Comparison of ENCODE assay signal across 10 cellular contexts in genomic region chr19:1170938-1171754, GRCh38. TPM values are rescaled to one million over a fixed set of nuclear protein-coding genes. Genes with fewer than 3 reads are reported as not detected.
A peak's percentile ranks its signal among the peaks of the same experiment; 100 is the strongest.
DNase-seq lines count a peak whose midpoint lies in the region; ATAC-seq, FAIRE-seq and TF ChIP-seq lines count a peak whose summit lies in the region.
"Had no signal": no experiment of that assay in that cellular context is flagged by ENCODE, and none has a peak within 500 bp of the region (broad histone marks: within the 10 kb centered on the region; RNA-seq: fewer than 3 reads in every experiment).

No MANE protein-coding gene starts in this region.

- H3K9me1 ChIP-seq in IMR-90 (ENCODE audit: insufficient read depth, low read length), result peaks cover 20% of the 10 kb centered on the region

- peaks cover 2% of the 10 kb centered on the region; the same call in 1 of the 2 replicates for H3K9me3 ChIP-seq in IMR-90 (ENCODE audit: control insufficient read depth, insufficient read depth, low read length)
- peaks cover 5% of the 10 kb centered on the region for H3K9me3 ChIP-seq in neural cell (ENCODE audit: low read length)
- H3K9me3 ChIP-seq in small intestine (ENCODE audit: control insufficient read depth, low read depth), result no peaks in the 10 kb centered on the region

- no peak for TF ChIP-seq EP300 in neural cell (conservative IDR thresholded peaks at IDR 0.05; ENCODE audit: poor library complexity, severe bottlenecking)

- no peaks in the 10 kb centered on the region for H3F3A ChIP-seq in neural cell (ENCODE audit: insufficient read depth, low read length, poor library complexity, severe bottlenecking)

- H3K27ac Mint-ChIP-seq in dendritic cell treated with granulocyte-macrophage colony-stimulating factor and Interleukin-4, amounts not matched to agents 40 ng/mL and 50 ng/mL, for 4 days, result peak overlapping the region; percentile 9

- H3K27me3 Mint-ChIP-seq in dendritic cell treated with granulocyte-macrophage colony-stimulating factor and Interleukin-4, amounts not matched to agents 40 ng/mL and 50 ng/mL, for 4 days, result no peaks in the 10 kb centered on the region

- in situ Hi-C loops in IMR-90 (cut with MboI; ENCODE audit: low sequenced_read_pairs), result no loop called here

- H2BK15ac ChIP-seq in IMR-90 (ENCODE audit: low read depth, low read length), result 0 out of 3 replicates have a peak overlapping the region, but pooled peaks have one; percentile 12

- CTCF ChIA-PET in IMR-90 (lab: Yijun Ruan, JAX), result interaction anchor here (0.6 kb wide), 1 partner anchor 189 kb away, joined by 5 read pairs; no protein-coding TSS in a partner anchor

- peak overlapping the region; percentile 90 for H3K4me2 ChIP-seq in IMR-90 (ENCODE audit: low read depth, low read length)
- no peak overlapping the region for H3K4me2 ChIP-seq in neural cell (ENCODE audit: low read length)

- H3K4ac ChIP-seq in IMR-90 (ENCODE audit: low read depth, low read length), result peak overlapping the region; percentile 94

- no peaks in the 10 kb centered on the region for H3K79me2 ChIP-seq in neural cell (replicated peaks; ENCODE audit: insufficient read depth, low read length)

- dilution Hi-C loops in IMR-90 (cut with HindIII; ENCODE audit: low sequenced_read_pairs, unreplicated experiment), result no loop called here

- peak overlapping the region; percentile 21 for H2BK5ac ChIP-seq in IMR-90 (ENCODE audit: low read depth, low read length, poor library complexity, severe bottlenecking)

- no peak for TF ChIP-seq POLR2A in IMR-90 (IDR thresholded peaks at IDR 0.05; ENCODE audit: low read depth, low read length)

- H2AFZ ChIP-seq in IMR-90 (replicated peaks; ENCODE audit: low read length, poor library complexity), result peak overlapping the region; percentile 70
- H2AFZ ChIP-seq in neural cell (ENCODE audit: low read depth, low read length), result no peak overlapping the region

- peak overlapping the region; percentile 83 for H3K14ac ChIP-seq in IMR-90 (replicated peaks; ENCODE audit: low read depth, low read length)

- peak overlapping the region; percentile 82 for H2AK9ac ChIP-seq in IMR-90 (replicated peaks; ENCODE audit: low read depth, low read length, poor library complexity)

- POLR2A ChIA-PET in IMR-90 (lab: Charles Lee; ENCODE audit: unreplicated experiment), result no interaction called here

- peak overlapping the region; percentile 10; the same call in 1 of the 2 replicates for H3K27ac ChIP-seq in IMR-90 (ENCODE audit: insufficient read depth, low read length)
- H3K27ac ChIP-seq in neural cell (ENCODE audit: low read length), result no peak overlapping the region
- peak overlapping the region in 1 of 2 donors; percentile 94 for H3K27ac ChIP-seq in small intestine (ENCODE audit: low read depth in 1 of 2, low read length in 1 of 2)

- H3K4me1 ChIP-seq in IMR-90 (ENCODE audit: control insufficient read depth, insufficient read depth, low read length), result peaks cover 37% of the 10 kb centered on the region
- H3K4me1 ChIP-seq in small intestine (ENCODE audit: control insufficient read depth in 2 of 2, insufficient read depth in 1 of 2, low read depth in 1 of 2, low read length in 1 of 2), result peaks cover 0 to 2% of the 10 kb centered on the region in 2 donors

- H3K36me3 ChIP-seq in IMR-90 (ENCODE audit: control insufficient read depth, insufficient read depth, low read length) (peaks cover 14% of the 10 kb centered on the region), neural cell (ENCODE audit: insufficient read depth, low read length) (peaks cover 8% of the 10 kb centered on the region), small intestine (ENCODE audit: control insufficient read depth in 2 of 2, insufficient read depth in 2 of 2, low read length in 2 of 2) (peaks cover under 1 to 4% of the 10 kb centered on the region in 2 donors)

- H3K4me3 ChIP-seq in AG10803 (ENCODE audit: low read length) (peak overlapping the region; percentile 90), IMR-90 (ENCODE audit: insufficient read depth, low read depth, low read length) (no peak overlapping the region; the same call in 1 of the 2 replicates), neural cell (ENCODE audit: low read length) (peak overlapping the region; percentile 87), small intestine (ENCODE audit: low read depth in 1 of 2, low read length in 2 of 2) (no peak overlapping the region)

- ATAC-seq in IMR-90 (ENCODE audit: low read depth) (no peak), HG02798 (IDR thresholded peaks at IDR 0.05; ENCODE audit: poor library complexity, unreplicated experiment) (no peak)

- peaks cover 60% of the 10 kb centered on the region for H4K20me1 ChIP-seq in IMR-90 (ENCODE audit: insufficient read depth, low read length)
- H4K20me1 ChIP-seq in neural cell (ENCODE audit: insufficient read depth), result no peaks in the 10 kb centered on the region

- H4K8ac ChIP-seq in IMR-90 (ENCODE audit: low read depth in 2 of 2, low read length in 2 of 2), result peak overlapping the region; percentile 8 to 68; a peak in 3 of 4 replicates

- peaks cover 77% of the 10 kb centered on the region for H3K36me3 Mint-ChIP-seq in dendritic cell treated with granulocyte-macrophage colony-stimulating factor and Interleukin-4, amounts not matched to agents 40 ng/mL and 50 ng/mL, for 4 days (ENCODE audit: low read depth)

- no TSS peak for BruUV-seq in IMR-90 (replicated peaks; lab: Mats Ljungman, UMichigan)

- H3K27me3 ChIP-seq in IMR-90 (ENCODE audit: control insufficient read depth, insufficient read depth, low read length), result no peaks in the 10 kb centered on the region
- H3K27me3 ChIP-seq in neural cell (ENCODE audit: insufficient read depth, low read depth, low read length), result no peaks in the 10 kb centered on the region
- no peaks in the 10 kb centered on the region for H3K27me3 ChIP-seq in small intestine (ENCODE audit: control insufficient read depth in 2 of 2, insufficient read depth in 2 of 2, low read length in 2 of 2)

- intact Hi-C loops in IMR-90 (cut with micrococcal nuclease), result loop anchor here (5.0 kb wide), 1 partner anchor 39 kb away; no protein-coding TSS in a partner anchor
- intact Hi-C loops in dendritic cell treated with granulocyte-macrophage colony-stimulating factor and Interleukin-4, amounts not matched to agents 40 ng/mL and 50 ng/mL, for 4 days (cut with micrococcal nuclease), result loop anchor here (5.0 kb wide), 1 partner anchor 39 kb away; no protein-coding TSS in a partner anchor

- FAIRE-seq in small intestine (lab: Jason Lieb, UNC), result no peak

- peak overlapping the region; percentile 19 for H2BK120ac ChIP-seq in IMR-90 (ENCODE audit: low read depth, low read length)

- H3K18ac ChIP-seq in IMR-90 (ENCODE audit: low read depth, low read length), result 0 out of 2 replicates have a peak overlapping the region, but pooled peaks have one; percentile 19

- no peaks in the 10 kb centered on the region for H3K9me3 Mint-ChIP-seq in dendritic cell treated with granulocyte-macrophage colony-stimulating factor and Interleukin-4, amounts not matched to agents 40 ng/mL and 50 ng/mL, for 4 days

- peak overlapping the region; percentile 99; the same call in 1 of the 2 replicates for H3K9ac ChIP-seq in IMR-90 (ENCODE audit: low read depth, low read length)
- H3K9ac ChIP-seq in neural cell (ENCODE audit: low read length), result no peak overlapping the region

- peaks cover 80% of the 10 kb centered on the region for H3K4me1 Mint-ChIP-seq in dendritic cell treated with granulocyte-macrophage colony-stimulating factor and Interleukin-4, amounts not matched to agents 40 ng/mL and 50 ng/mL, for 4 days (ENCODE audit: low read depth)

- no peak overlapping the region for H3K56ac ChIP-seq in IMR-90 (ENCODE audit: extremely low read depth, insufficient read depth, low read length)

- WGBS in IMR-90 (ENCODE audit: extremely low coverage in 2 of 2, insufficient read length in 1 of 2), 2 experiments, result 87% methylated on average over 12 of the region's 38 CpGs; no CpG with 5 or more reads in 1 of the 2 experiments
- WGBS in small intestine, 3 donors, result 78 to 90% (median 87%) methylated on average over 38 of the region's 38 CpGs

- H2BK20ac ChIP-seq in IMR-90 (ENCODE audit: low read depth, low read length), result no peak overlapping the region

- TF ChIP-seq RAD21 in IMR-90 (IDR thresholded peaks at IDR 0.05; ENCODE audit: low read length) (no peak), neural cell (conservative IDR thresholded peaks at IDR 0.05) (no peak)

- H2AK5ac ChIP-seq in IMR-90 (ENCODE audit: low read depth, low read length), result peak overlapping the region; percentile 84

- H4K91ac ChIP-seq in IMR-90 (ENCODE audit: insufficient read depth, low read depth, low read length), result peak overlapping the region; percentile 66; the same call in 1 of the 2 replicates

- H3K23ac ChIP-seq in IMR-90 (ENCODE audit: low read depth, low read length), result peak overlapping the region; percentile 99

- peaks cover 6 to 72% of the 10 kb centered on the region in 2 experiments; a peak in 3 of 4 replicates for H3K79me1 ChIP-seq in IMR-90 (ENCODE audit: low read depth in 1 of 2, low read length in 2 of 2)

- TF ChIP-seq CTCF in AG10803 (conservative IDR thresholded peaks at IDR 0.05; ENCODE audit: low read length) (no peak), IMR-90 (conservative IDR thresholded peaks at IDR 0.05; ENCODE audit: low read depth, low read length) (no peak), neural cell (IDR thresholded peaks at IDR 0.05; ENCODE audit: poor library complexity, severe bottlenecking) (no peak)

- H4K5ac ChIP-seq in IMR-90 (ENCODE audit: low read depth, low read length), result peak overlapping the region; percentile 17; the same call in 1 of the 2 replicates

- peak overlapping the region; percentile 2 for H3K4me3 Mint-ChIP-seq in dendritic cell treated with granulocyte-macrophage colony-stimulating factor and Interleukin-4, amounts not matched to agents 40 ng/mL and 50 ng/mL, for 4 days

- DNase-seq in AG10803 (ENCODE audit: low read depth) (no peak), IMR-90 (no peak), H4 (ENCODE audit: low spot score) (no peak), small intestine (no peak)
- DNase-seq in stimulated activated CD4-positive, alpha-beta T cell treated with anti-CD3 and anti-CD28 coated beads, Interleukin-15, amount 100 ng/mL, for 24 hours, result no peak
- DNase-seq: activated gamma-delta T cell treated with Interleukin-2 at 50 U/mL for 16 hours, NCI-H510A treated with DMSO at 0.1 percent for 48 hours had no signal

- no peaks in the 10 kb centered on the region for H3K9me2 ChIP-seq in neural cell (ENCODE audit: insufficient read depth, low read length)

RNA-seq across cellular contexts. Expression of gene SBNO2, which starts 2.9 kb away (rescaled TPM):
- total RNA-seq in IMR-90 (2012; rRNA removed), result 13.4 and 13.6 TPM in 2 replicates
- polyA plus RNA-seq in IMR-90 (2012; rRNA removed) (40.4 and 40.5 TPM in 2 replicates), neural cell (4.8 and 5.2 TPM in 2 replicates), small intestine (10 to 100 TPM; 19.7 to 32.1 (median 19.7) TPM)
- 16.4 and 33.2 TPM in 2 replicates for polyA plus RNA-seq in IMR-90 (2012; cell fraction: cytosol; rRNA removed)
- polyA plus RNA-seq in IMR-90 (2012; cell fraction: nucleus; rRNA removed; ENCODE audit: low replicate concordance), result 123 and 292 TPM in 2 replicates
- polyA minus RNA-seq in neural cell, result 6.1 and 6.9 TPM in 2 replicates
- total RNA-seq in H4 (2014; rRNA removed; shearing (Covaris generic)), result 8.6 and 14.8 TPM in 2 replicates

RNA-seq across cellular contexts. Expression of gene STK11, which starts 34.4 kb away (rescaled TPM):
- total RNA-seq in IMR-90 (2012; rRNA removed), result 39.3 and 45.0 TPM in 2 replicates
- polyA plus RNA-seq in IMR-90 (2012; rRNA removed), result 40.9 and 42.8 TPM in 2 replicates
- 35.6 and 50.4 TPM in 2 replicates for polyA plus RNA-seq in IMR-90 (2012; cell fraction: cytosol; rRNA removed)
- 146 and 257 TPM in 2 replicates for polyA plus RNA-seq in IMR-90 (2012; cell fraction: nucleus; rRNA removed; ENCODE audit: low replicate concordance)
- 51.6 and 62.5 TPM in 2 replicates for polyA plus RNA-seq in neural cell
- 50.6 and 54.8 TPM in 2 replicates for polyA minus RNA-seq in neural cell
- total RNA-seq in H4 (2014; rRNA removed; shearing (Covaris generic)), result 17.4 and 28.7 TPM in 2 replicates
- 10 to 100 TPM; 65.8 to 86.2 (median 66.9) TPM for polyA plus RNA-seq in small intestine

Comparison
In these comparisons a context has a peak if more than half of its experiments do, and no peak if none do; other contexts are left out.
1. H3K4me3 ChIP-seq: peak in AG10803 (single experiment) and neural cell (single experiment); none in IMR-90 (single experiment) and small intestine (0 of 2).